Comparison of ENCODE assay signal across 1 cellular context in the genomic region with DNA sequence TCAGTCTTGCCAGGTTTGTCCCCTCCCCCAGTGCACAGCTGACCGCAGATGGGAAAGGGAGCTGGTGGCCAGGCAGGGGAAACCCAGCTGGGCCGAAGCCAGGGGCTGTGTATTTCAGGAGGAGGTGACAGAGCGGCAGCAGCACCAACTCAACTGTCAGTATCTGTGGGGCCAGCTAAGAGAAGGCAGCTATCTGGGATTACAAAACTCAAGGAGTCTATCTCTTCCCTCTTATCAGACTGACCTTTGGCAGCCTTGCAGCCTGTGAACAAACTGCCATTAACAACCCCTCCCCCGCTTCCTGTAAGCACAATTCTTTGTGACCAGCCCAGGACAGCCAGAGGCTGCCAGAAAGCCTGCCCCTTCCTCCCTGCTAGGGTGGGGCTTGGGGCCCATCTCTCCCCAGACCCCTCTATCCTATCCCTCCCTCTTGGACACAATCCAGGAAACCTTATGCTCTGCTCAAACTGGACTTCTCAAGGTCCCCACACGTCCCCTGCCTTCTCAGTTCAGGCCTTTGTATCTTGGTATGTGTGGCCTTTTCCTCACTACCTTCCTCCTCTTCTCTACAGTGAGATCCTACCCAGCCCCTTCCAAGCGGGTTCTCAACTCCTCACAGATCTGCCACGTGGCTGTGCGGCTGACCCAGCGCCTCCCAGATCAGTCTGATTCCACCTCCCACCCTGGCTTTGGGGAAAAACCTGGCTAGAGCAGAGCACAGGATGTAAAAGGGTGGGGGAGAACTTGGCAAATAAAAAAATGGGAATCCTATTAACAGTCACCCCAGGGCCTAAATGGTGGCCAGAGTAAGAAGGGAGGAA.
TF ChIP-seq lines count a peak whose summit lies in the region.

No MANE protein-coding gene starts in this region.

TF ChIP-seq in HepG2, 621 proteins besides CTCF, POLR2A, EP300 and RAD21 (continued from another document and continues in another):
- TF ChIP-seq ZNF556 (CRISPR knock-in tag; IDR thresholded peaks at IDR 0.05; ENCODE audit: borderline replicate concordance) (peak; percentile 97), BORCS8-MEF2B (CRISPR knock-in tag; IDR thresholded peaks at IDR 0.05) (peak; percentile 95), SRF (IDR thresholded peaks at IDR 0.05; ENCODE audit: low read depth, low read length) (peak; percentile 47), ZNF333 (CRISPR knock-in tag; IDR thresholded peaks at IDR 0.05; ENCODE audit: borderline replicate concordance) (no peak), ZNF230 (CRISPR knock-in tag; IDR thresholded peaks at IDR 0.05) (peak; percentile 74; the same call in 1 of the 2 replicates), HNRNPUL1 (IDR thresholded peaks at IDR 0.05; ENCODE audit: low read depth, low read length) (no peak), HNRNPK (IDR thresholded peaks at IDR 0.05; ENCODE audit: low read depth, low read length, poor library complexity, severe bottlenecking) (peak; percentile 63), ZKSCAN8 (CRISPR knock-in tag; IDR thresholded peaks at IDR 0.05; ENCODE audit: borderline replicate concordance) (peak; percentile 91; the same call in 1 of the 2 replicates), TP53 (CRISPR knock-in tag; conservative IDR thresholded peaks at IDR 0.05) (peak; percentile 70; the same call in 1 of the 2 replicates), RBFOX2 (IDR thresholded peaks at IDR 0.05; ENCODE audit: low read depth, low read length) (peak; percentile 64), RFXAP (CRISPR knock-in tag; IDR thresholded peaks at IDR 0.05; ENCODE audit: borderline replicate concordance) (peak; percentile 38; the same call in 1 of the 2 replicates), ZMYM3 (CRISPR knock-in tag; IDR thresholded peaks at IDR 0.05) (peak; percentile 89), ETV5 (CRISPR knock-in tag; IDR thresholded peaks at IDR 0.05; ENCODE audit: borderline replicate concordance) (peak; percentile 98), ZNF329 (CRISPR knock-in tag; IDR thresholded peaks at IDR 0.05; ENCODE audit: low read depth) (no peak), PHF8 (CRISPR knock-in tag; IDR thresholded peaks at IDR 0.05) (peak; percentile 44; the same call in 1 of the 2 replicates), ZNF326 (CRISPR knock-in tag; IDR thresholded peaks at IDR 0.05; ENCODE audit: borderline replicate concordance) (no peak), ZNF850 (CRISPR knock-in tag; conservative IDR thresholded peaks at IDR 0.05) (peak; percentile 20; the same call in 1 of the 2 replicates), KDM5B (CRISPR knock-in tag; IDR thresholded peaks at IDR 0.05; ENCODE audit: borderline replicate concordance) (peak; percentile 4; the same call in 1 of the 2 replicates), ERF (CRISPR knock-in tag; IDR thresholded peaks at IDR 0.05) (peak; percentile 88), RNF219 (CRISPR knock-in tag; IDR thresholded peaks at IDR 0.05) (0 out of 2 replicates have a peak, but pooled peaks have one; percentile 79), GTF2F1 (IDR thresholded peaks at IDR 0.05; ENCODE audit: low read length) (no peak), PCBP2 (optimal IDR thresholded peaks at IDR 0.05; ENCODE audit: low read depth, low read length, poor library complexity, severe bottlenecking) (no peak), ZSCAN5A (CRISPR knock-in tag; IDR thresholded peaks at IDR 0.05; ENCODE audit: borderline replicate concordance) (0 out of 2 replicates have a peak, but pooled peaks have one; percentile 94), ZNF501 (CRISPR knock-in tag; IDR thresholded peaks at IDR 0.05) (peak; percentile 92), RXRB (CRISPR knock-in tag; IDR thresholded peaks at IDR 0.05; ENCODE audit: borderline replicate concordance) (peak; percentile 96), DDIT3 (CRISPR knock-in tag; IDR thresholded peaks at IDR 0.05) (0 out of 2 replicates have a peak, but pooled peaks have one; percentile 54), DNMT3B (CRISPR knock-in tag; conservative IDR thresholded peaks at IDR 0.05) (no peak), TCF12 (IDR thresholded peaks at IDR 0.05) (no peak), TCF12 (CRISPR knock-in tag; IDR thresholded peaks at IDR 0.05) (peak; percentile 95; the same call in 1 of the 2 replicates), ZNF580 (CRISPR knock-in tag; IDR thresholded peaks at IDR 0.05; ENCODE audit: borderline replicate concordance, low read depth) (peak; percentile 95), POLR2AphosphoS5 (IDR thresholded peaks at IDR 0.05; ENCODE audit: low read depth, low read length) (peak; percentile 88), ZNF264 (CRISPR knock-in tag; IDR thresholded peaks at IDR 0.05) (peak; percentile 98), TARDBP (CRISPR knock-in tag; IDR thresholded peaks at IDR 0.05) (peak; percentile 99), ATF1 (CRISPR knock-in tag; IDR thresholded peaks at IDR 0.05) (no peak), FLYWCH1 (CRISPR knock-in tag; IDR thresholded peaks at IDR 0.05) (no peak; the same call in 1 of the 2 replicates), ZSCAN22 (CRISPR knock-in tag; IDR thresholded peaks at IDR 0.05) (peak; percentile 80; the same call in 1 of the 2 replicates), ZNF468 (CRISPR knock-in tag; IDR thresholded peaks at IDR 0.05) (no peak), SMYD3 (CRISPR knock-in tag; IDR thresholded peaks at IDR 0.05) (no peak; the same call in 1 of the 2 replicates), REXO4 (CRISPR knock-in tag; IDR thresholded peaks at IDR 0.05; ENCODE audit: borderline replicate concordance) (no peak), RBM39 (IDR thresholded peaks at IDR 0.05; ENCODE audit: low read depth, low read length, poor library complexity, severe bottlenecking) (peak; percentile 97), ZFYVE20 (CRISPR knock-in tag; IDR thresholded peaks at IDR 0.05; ENCODE audit: borderline replicate concordance, low read depth) (no peak), ATF2 (CRISPR knock-in tag; IDR thresholded peaks at IDR 0.05) (peak; percentile 93), EEA1 (CRISPR knock-in tag; IDR thresholded peaks at IDR 0.05; ENCODE audit: borderline replicate concordance) (no peak), ETS1 (CRISPR knock-in tag; IDR thresholded peaks at IDR 0.05) (peak; percentile 80; the same call in 1 of the 2 replicates), FOXO1 (CRISPR knock-in tag; IDR thresholded peaks at IDR 0.05) (peak; percentile 69)
- TF ChIP-seq, protein P1, sequence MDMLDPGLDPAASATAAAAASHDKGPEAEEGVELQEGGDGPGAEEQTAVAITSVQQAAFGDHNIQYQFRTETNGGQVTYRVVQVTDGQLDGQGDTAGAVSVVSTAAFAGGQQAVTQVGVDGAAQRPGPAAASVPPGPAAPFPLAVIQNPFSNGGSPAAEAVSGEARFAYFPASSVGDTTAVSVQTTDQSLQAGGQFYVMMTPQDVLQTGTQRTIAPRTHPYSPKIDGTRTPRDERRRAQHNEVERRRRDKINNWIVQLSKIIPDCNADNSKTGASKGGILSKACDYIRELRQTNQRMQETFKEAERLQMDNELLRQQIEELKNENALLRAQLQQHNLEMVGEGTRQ (IDR thresholded peaks at IDR 0.05; ENCODE audit: low read depth, low read length) = no peak
- TF ChIP-seq, protein P1 (CRISPR knock-in tag; IDR thresholded peaks at IDR 0.05; ENCODE audit: borderline replicate concordance) = no peak
- TF ChIP-seq, protein P2, sequence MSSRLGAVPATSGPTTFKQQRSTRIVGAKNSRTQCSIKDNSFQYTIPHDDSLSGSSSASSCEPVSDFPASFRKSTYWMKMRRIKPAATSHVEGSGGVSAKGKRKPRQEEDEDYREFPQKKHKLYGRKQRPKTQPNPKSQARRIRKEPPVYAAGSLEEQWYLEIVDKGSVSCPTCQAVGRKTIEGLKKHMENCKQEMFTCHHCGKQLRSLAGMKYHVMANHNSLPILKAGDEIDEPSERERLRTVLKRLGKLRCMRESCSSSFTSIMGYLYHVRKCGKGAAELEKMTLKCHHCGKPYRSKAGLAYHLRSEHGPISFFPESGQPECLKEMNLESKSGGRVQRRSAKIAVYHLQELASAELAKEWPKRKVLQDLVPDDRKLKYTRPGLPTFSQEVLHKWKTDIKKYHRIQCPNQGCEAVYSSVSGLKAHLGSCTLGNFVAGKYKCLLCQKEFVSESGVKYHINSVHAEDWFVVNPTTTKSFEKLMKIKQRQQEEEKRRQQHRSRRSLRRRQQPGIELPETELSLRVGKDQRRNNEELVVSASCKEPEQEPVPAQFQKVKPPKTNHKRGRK (CRISPR knock-in tag; IDR thresholded peaks at IDR 0.05) = peak; percentile 77; the same call in 1 of the 2 replicates
- TF ChIP-seq, protein P3, sequence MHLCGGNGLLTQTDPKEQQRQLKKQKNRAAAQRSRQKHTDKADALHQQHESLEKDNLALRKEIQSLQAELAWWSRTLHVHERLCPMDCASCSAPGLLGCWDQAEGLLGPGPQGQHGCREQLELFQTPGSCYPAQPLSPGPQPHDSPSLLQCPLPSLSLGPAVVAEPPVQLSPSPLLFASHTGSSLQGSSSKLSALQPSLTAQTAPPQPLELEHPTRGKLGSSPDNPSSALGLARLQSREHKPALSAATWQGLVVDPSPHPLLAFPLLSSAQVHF (CRISPR knock-in tag; IDR thresholded peaks at IDR 0.05) = no peak
